ENCODE assay signal across 1 cellular context in genomic region chr6:145075425-145075824, GRCh38.
TF ChIP-seq lines count a peak whose summit lies in the region.

No MANE protein-coding gene starts in this region.

TF ChIP-seq in HepG2, 621 proteins besides CTCF, POLR2A, EP300 and RAD21 (continued from another document):
- TF ChIP-seq ZBTB40 (IDR thresholded peaks at IDR 0.05) (no peak), ZBTB40 (CRISPR knock-in tag; IDR thresholded peaks at IDR 0.05) (no peak)
